8 cellular contexts compared by ENCODE assay signal in genomic region chr1:149103109-149104081, GRCh38. TPM values are rescaled to one million over a fixed set of nuclear protein-coding genes. Genes with fewer than 3 reads are reported as not detected.
DNase-seq lines count a peak whose midpoint lies in the region; ATAC-seq, FAIRE-seq and TF ChIP-seq lines count a peak whose summit lies in the region.
"Not testable (repeated sequence)": the region's sequence is repeated elsewhere in the genome, so short reads cannot be mapped to it uniquely, and the experiment has no call there.

NBPF9 (minus strand) TSS chr1:149103551; CDS start chr1:149082139, 21,412 bp downstream.

- peak in 1 of 2 experiments; percentile 42 for DNase-seq in A549 (ENCODE audit: low read depth in 1 of 2, low spot score in 1 of 2)
- peak; percentile 2 for DNase-seq in NCI-H510A (lab: John Stamatoyannopoulos, UW)
- peak; percentile 40 for DNase-seq in activated CD4-positive, alpha-beta T cell treated with anti-CD3 and anti-CD28 coated beads, Interleukin-2, amount 50 U/mL, for 1 hour
- DNase-seq in colonic mucosa, result peak; percentile 55
- DNase-seq in left lobe of liver (ENCODE audit: low spot score), result peak; percentile 75
- DNase-seq in spleen, result peak; percentile 84

- peak within 1 kb of the TSS; percentile 57; the same call in 2 of the 3 replicates for H3K4me2 ChIP-seq in A549

- not testable (repeated sequence) for TF ChIP-seq RAD21 in A549 (conservative IDR thresholded peaks at IDR 0.05 in 1 of 2, IDR thresholded peaks at IDR 0.05 in 1 of 2)

- ATAC-seq in A549 (peak; percentile 99 to 100), GM19035 (IDR thresholded peaks at IDR 0.05; ENCODE audit: unreplicated experiment) (peak; percentile 90), HG03066 (IDR thresholded peaks at IDR 0.05; ENCODE audit: low read depth, unreplicated experiment) (peak; percentile 92), left lobe of liver (peak; percentile 95)

- not testable (repeated sequence) for FAIRE-seq in A549 (lab: Jason Lieb, UNC)

- TF ChIP-seq EP300 in A549 (IDR thresholded peaks at IDR 0.05), result not testable (repeated sequence)

- not testable (repeated sequence) for H3K9me3 ChIP-seq in A549, colonic mucosa, spleen

- CTCF ChIA-PET in A549 (lab: Yijun Ruan, JAX), result not testable (repeated sequence)

- not testable (repeated sequence) for H3K27me3 ChIP-seq in colonic mucosa; spleen (replicated peaks in 1 of 7)

- TF ChIP-seq CTCF in A549 (IDR thresholded peaks at IDR 0.05); colonic mucosa (IDR thresholded peaks at IDR 0.05); spleen (IDR thresholded peaks at IDR 0.05 in 8 of 11, conservative IDR thresholded peaks at IDR 0.05 in 3 of 11): not testable (repeated sequence)

- POLR2A ChIA-PET in A549 (lab: Yijun Ruan, JAX), result not testable (repeated sequence)

- peak within 1 kb of the TSS; percentile 54 for H3K4me3 ChIP-seq in A549
- peak within 1 kb of the TSS; percentile 50 for H3K4me3 ChIP-seq in colonic mucosa
- H3K4me3 ChIP-seq in spleen, result peak within 1 kb of the TSS; percentile 33 to 63 (median 48)

- H3K9ac ChIP-seq in colonic mucosa (ENCODE audit: low read depth in 2 of 2, low read length in 2 of 2), result not testable (repeated sequence)

- not testable (repeated sequence) for H3K36me3 ChIP-seq in colonic mucosa, spleen

- H3K27ac ChIP-seq in A549 (peak within 1 kb of the TSS; percentile 76 to 88), colonic mucosa (peak within 1 kb of the TSS; percentile 47), spleen (peak within 1 kb of the TSS in 5 of 8 donors; percentile 46 to 76 (median 73))

- not testable (repeated sequence) for H3K4me1 ChIP-seq in A549, colonic mucosa, spleen

- WGBS in A549 (ENCODE audit: missing lambda C conversion rate), result 0% methylated on average over 14 of the region's 85 CpGs
- 0 to 1% (median 1%) methylated on average over 14 to 43 of the region's 85 CpGs; no CpG with 5 or more reads in 2 of the 5 donors for WGBS in spleen, 5 donors

- TF ChIP-seq POLR2A in A549 (IDR thresholded peaks at IDR 0.05; ENCODE audit: low read length); spleen (IDR thresholded peaks at IDR 0.05): not testable (repeated sequence)

- intact Hi-C loops in colonic mucosa (cut with DNase I); spleen (cut with DNase I; ENCODE audit: low total_unique reads): not testable (repeated sequence)

RNA-seq across cellular contexts. Expression of gene NBPF9, which starts in this region (rescaled TPM):
- polyA plus RNA-seq in A549 (2011; rRNA removed) (28.0 and 31.1 TPM in 2 replicates), A549 (2017; fragmentation: RNase III; extraction: RNeasy Plus Mini Kit Qiagen cat#74134 plus additional on column Dnase treatment) (17.8 to 18.2 TPM (median 18.0 TPM) in 3 replicates), spleen (10 to 100 TPM in 2 of 3 donors, 1 to 10 TPM in 1; 9.4 to 12.0 (median 11.5) TPM)
- 8.4 and 9.3 TPM in 2 replicates for polyA plus RNA-seq in A549 (2012; cell fraction: cytosol; rRNA removed)
- 19.1 and 24.3 TPM in 2 replicates for polyA plus RNA-seq in A549 (2012; cell fraction: nucleus; rRNA removed)
- polyA minus RNA-seq in A549 (2011; rRNA and poly(A)+ RNA removed), result 31.0 and 32.0 TPM in 2 replicates
- total RNA-seq in colonic mucosa (10 to 100 TPM; 11.5 to 12.7 TPM), left lobe of liver (28.1 TPM), spleen (10 to 100 TPM; 13.6 to 35.7 (median 25.5) TPM)
